Comparison of ENCODE assay signal across 8 cellular contexts in the genomic region with DNA sequence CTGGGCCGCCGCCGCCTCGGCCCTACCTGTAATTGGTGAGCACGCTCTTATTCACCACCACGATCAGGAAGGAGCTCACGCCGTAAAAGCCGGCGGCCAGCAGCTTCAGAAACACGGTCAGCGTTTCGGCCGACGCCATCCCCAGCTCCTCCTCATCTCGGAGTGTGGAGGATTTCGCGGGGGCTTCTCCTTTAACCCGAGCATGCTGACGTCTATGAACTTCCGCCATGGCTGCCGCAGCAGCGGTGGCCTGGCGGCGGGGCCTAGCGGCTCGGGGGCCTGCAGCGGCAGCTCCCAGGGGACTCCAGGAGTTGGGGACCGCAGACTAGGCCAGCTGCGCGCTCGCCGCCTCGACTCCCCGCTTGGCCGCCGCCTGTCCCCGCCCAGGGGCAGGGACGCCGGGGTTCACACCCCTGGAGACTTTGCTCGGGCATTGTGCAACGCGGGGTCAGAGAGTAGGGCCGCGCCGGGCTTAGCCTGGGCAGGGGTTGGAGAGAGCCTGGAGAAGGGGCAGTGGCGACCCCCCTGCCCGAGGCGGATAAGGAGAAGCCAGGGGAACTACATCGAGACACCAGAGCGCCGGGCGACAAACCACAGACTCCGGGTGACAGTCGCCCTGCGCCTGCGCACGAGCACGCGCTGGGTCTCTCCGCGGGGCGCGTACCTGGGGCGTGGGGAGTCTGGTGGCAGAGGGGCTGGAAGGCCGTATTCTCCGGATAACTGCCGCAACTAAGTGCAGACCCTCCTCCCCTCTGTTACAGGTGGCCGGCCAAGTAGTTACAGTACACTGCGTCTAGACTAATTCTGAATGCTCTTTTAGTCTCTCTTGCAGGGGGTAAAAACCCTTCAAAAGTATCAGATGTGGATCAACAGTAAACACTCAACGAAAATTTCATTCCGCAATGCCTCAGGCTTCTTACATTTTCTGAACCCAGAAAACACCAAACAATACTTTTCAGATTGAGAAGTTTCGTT. TPM values are rescaled to one million over a fixed set of nuclear protein-coding genes. Genes with fewer than 3 reads are reported as not detected.
A peak's percentile ranks its signal among the peaks of the same experiment; 100 is the strongest.
DNase-seq lines count a peak whose midpoint lies in the region; ATAC-seq and TF ChIP-seq lines count a peak whose summit lies in the region.

Gene SLC35D1, minus strand, starts transcription at position 364 of the 975 bp plus-strand sequence. Its CDS starts 135 bp downstream, at position 229.

- H3K27me3 ChIP-seq in HUES48 (ENCODE audit: control insufficient read depth, insufficient read depth, low read length) = peaks cover 11% of the 10 kb centered on the region
- no peaks in the 10 kb centered on the region for H3K27me3 ChIP-seq in mucosa of rectum (ENCODE audit: control insufficient read depth in 2 of 2, insufficient read depth in 2 of 2, low read length in 2 of 2)

- peaks cover 26% of the 10 kb centered on the region for H3K79me2 ChIP-seq in OCI-LY7 (ENCODE audit: insufficient read depth, low read depth, low read length)

- H3K4me3 ChIP-seq in HUES48 (ENCODE audit: low read depth, low read length) (peak within 1 kb of the TSS; percentile 94), OCI-LY7 (ENCODE audit: low read depth, low read length, poor library complexity, severe bottlenecking) (peak within 1 kb of the TSS; percentile 89), mucosa of rectum (ENCODE audit: low read length in 2 of 2) (peak within 1 kb of the TSS; percentile 88 to 92)

- H3K4me2 ChIP-seq in OCI-LY7 (ENCODE audit: low read length) = peak within 1 kb of the TSS; percentile 76

- H3K9me2 ChIP-seq in OCI-LY7 (ENCODE audit: insufficient read depth, low read length) = no peaks in the 10 kb centered on the region

- CTCF ChIA-PET in OCI-LY7 (lab: Charles Lee; ENCODE audit: unreplicated experiment) = interaction anchor here (0.6 to 0.9 kb wide), 2 partner anchors 70 to 95 kb away, joined by 3 read pairs; no protein-coding TSS in a partner anchor

- H3K27ac ChIP-seq in HUES48 (ENCODE audit: low read depth, low read length) (peak within 1 kb of the TSS; percentile 92), OCI-LY7 (ENCODE audit: low read depth, low read length, poor library complexity, severe bottlenecking) (peak within 1 kb of the TSS; percentile 76), epithelial cell of prostate (peak within 1 kb of the TSS; percentile 78), mucosa of rectum (ENCODE audit: low read depth in 2 of 2, low read length in 2 of 2) (peak within 1 kb of the TSS; percentile 97)

- H3K4me1 ChIP-seq in HUES48 (ENCODE audit: control insufficient read depth, insufficient read depth, low read length) = peaks cover 12% of the 10 kb centered on the region; the same call in 1 of the 2 replicates
- peaks cover 20% of the 10 kb centered on the region for H3K4me1 ChIP-seq in OCI-LY7 (ENCODE audit: insufficient read depth, low read length, poor library complexity, severe bottlenecking)
- peaks cover 7 to 25% of the 10 kb centered on the region in 2 donors for H3K4me1 ChIP-seq in mucosa of rectum (ENCODE audit: control insufficient read depth in 2 of 2, insufficient read depth in 2 of 2, low read length in 2 of 2)

- intact Hi-C loops in OCI-LY7 (cut with micrococcal nuclease; ENCODE audit: unreplicated experiment) = loop anchor here (1.0 to 5.0 kb wide), 9 partner anchors 42 to 683 kb away; partner anchors contain the start of gene SERBP1

- H4K20me1 ChIP-seq in OCI-LY7 (ENCODE audit: insufficient read depth, low read length) = no peaks in the 10 kb centered on the region

- POLR2A ChIA-PET in OCI-LY7 (lab: Charles Lee) = interaction anchor here (0.6 to 2.1 kb wide), 11 partner anchors 9 to 304 kb away, joined by 3 to 8 read pairs (median 3); partner anchors contain the start of genes DNAI4 and MIER1

- TF ChIP-seq CTCF in OCI-LY7 (conservative IDR thresholded peaks at IDR 0.05; ENCODE audit: low read length) = no peak

- peak within 1 kb of the TSS; percentile 82 for H2AFZ ChIP-seq in OCI-LY7 (ENCODE audit: low read length)

- peaks cover 13% of the 10 kb centered on the region; the same call in 1 of the 2 replicates for H3K36me3 ChIP-seq in HUES48 (ENCODE audit: control insufficient read depth, insufficient read depth, low read length)
- H3K36me3 ChIP-seq in OCI-LY7 (ENCODE audit: insufficient read depth, low read length) = peaks cover 27% of the 10 kb centered on the region
- H3K36me3 ChIP-seq in mucosa of rectum (ENCODE audit: control insufficient read depth in 2 of 2, insufficient read depth in 2 of 2, low read length in 2 of 2) = peaks cover 6 to 13% of the 10 kb centered on the region in 2 donors

- no TSS peak for BruUV-seq in OCI-LY7 (replicated peaks; lab: Mats Ljungman, UMichigan)

- peak; percentile 80 for DNase-seq in DMS 273 (lab: John Stamatoyannopoulos, UW; ENCODE audit: unreplicated experiment)
- DNase-seq in OCI-LY7 (ENCODE audit: low spot score) = peak; percentile 91
- DNase-seq in activated T-cell treated with anti-CD3 and anti-CD28 coated beads for 24 hours (ENCODE audit: low read depth) = peak; percentile 70
- DNase-seq in epithelial cell of prostate (ENCODE audit: low read depth, low spot score) = no peak
- peak; percentile 45 to 60 for DNase-seq in stimulated activated CD8-positive, alpha-beta memory T cell treated with anti-CD3 and anti-CD28 coated beads, Interleukin-7, amount 100 ng/mL, for 1 hour (ENCODE audit: low read depth in 2 of 2)

- H3K9me3 ChIP-seq in HUES48 (ENCODE audit: control insufficient read depth, insufficient read depth, low read length) (no peaks in the 10 kb centered on the region), OCI-LY7 (ENCODE audit: low read length) (no peaks in the 10 kb centered on the region), mucosa of rectum (ENCODE audit: control insufficient read depth in 2 of 2, low read length in 2 of 2) (no peaks in the 10 kb centered on the region)

- H3K9ac ChIP-seq in HUES48 (ENCODE audit: low read depth, low read length) (peak within 1 kb of the TSS; percentile 85), mucosa of rectum (ENCODE audit: low read depth in 1 of 2, low read length in 2 of 2) (peak within 1 kb of the TSS; percentile 95 to 98)

- ATAC-seq in GM21423 (IDR thresholded peaks at IDR 0.05; ENCODE audit: unreplicated experiment) = peak; percentile 83

RNA-seq across cellular contexts. Expression of gene SLC35D1, which starts in this region (rescaled TPM):
- 10.8 and 11.2 TPM in 2 replicates for total RNA-seq in OCI-LY7 (2014; rRNA removed; shearing (Covaris generic))
- 13.1 and 13.3 TPM in 2 replicates for total RNA-seq in OCI-LY7 (2022)
